15 cellular contexts compared by ENCODE assay signal in the genomic region with DNA sequence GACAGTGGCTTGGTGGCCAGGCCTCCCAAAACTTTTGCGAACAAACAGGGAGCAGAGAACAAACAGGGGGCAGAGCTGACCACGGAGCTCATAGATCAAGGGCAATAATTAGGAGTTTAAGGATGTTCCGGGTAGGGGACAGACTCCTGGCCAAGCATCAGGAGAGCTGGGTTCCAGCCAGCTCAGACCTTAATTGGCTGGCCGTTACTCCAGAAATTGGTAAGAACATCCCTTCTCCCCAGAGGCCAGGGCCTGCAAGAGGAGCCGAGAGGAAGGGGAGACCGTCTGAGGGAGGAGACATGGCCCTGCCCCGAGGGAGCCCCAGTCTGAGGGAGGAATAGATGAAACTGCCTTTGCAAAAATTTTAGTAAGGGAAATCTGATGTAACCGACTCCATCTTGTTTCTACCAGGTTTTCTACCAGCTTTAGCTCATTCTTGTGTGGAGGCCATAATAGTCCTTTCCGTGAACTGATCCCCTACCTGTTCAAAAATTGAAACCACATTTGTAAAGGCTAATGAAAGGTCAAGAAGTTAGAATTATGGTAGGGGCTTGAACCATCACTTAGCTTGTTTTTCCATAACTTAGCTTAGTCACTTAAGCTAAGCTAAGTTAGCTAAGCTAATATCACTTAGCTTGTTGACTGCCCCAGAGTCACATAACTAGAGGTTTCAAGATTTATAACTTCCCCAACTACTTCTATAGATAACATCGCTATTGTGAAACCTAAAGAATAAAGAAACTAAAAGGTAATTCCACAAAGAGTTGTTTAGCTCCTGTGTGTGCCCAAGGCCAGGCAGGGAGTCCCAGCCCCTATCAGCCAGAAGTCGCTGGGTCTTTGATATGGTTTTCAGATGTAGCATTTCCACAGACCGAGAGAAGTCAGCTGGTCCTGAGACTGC.
A peak's percentile ranks its signal among the peaks of the same experiment; 100 is the strongest.
DNase-seq lines count a peak whose midpoint lies in the region; ATAC-seq and TF ChIP-seq lines count a peak whose summit lies in the region.
"Had no signal": no experiment of that assay in that cellular context is flagged by ENCODE, and none has a peak within 500 bp of the region (broad histone marks: within the 10 kb centered on the region; RNA-seq: fewer than 3 reads in every experiment).

No MANE protein-coding gene starts in this region.

- POLR2A ChIA-PET in GM10248 (lab: Yijun Ruan, JAX): no interaction called here

- ATAC-seq in DND-41 (ENCODE audit: insufficient read depth, low read depth): peak; percentile 69; the same call in 2 of the 3 replicates
- peak; percentile 30 for ATAC-seq in sciatic nerve
- no peak for ATAC-seq in GM18873 (IDR thresholded peaks at IDR 0.05; ENCODE audit: low FRiP score, unreplicated experiment)
- ATAC-seq: stimulated activated naive CD8-positive, alpha-beta T cell treated with anti-CD3 and anti-CD28 coated beads, Interleukin-15, Interleukin-2, amounts not matched to agents 100 U/mL and 50 U/mL, for 24 hours had no signal

- H3K4me2 ChIP-seq in DND-41 (ENCODE audit: insufficient read depth, low read length): no peak overlapping the region

- CTCF ChIA-PET in GM10248 (lab: Yijun Ruan, JAX): interaction anchor here (0.7 to 1.9 kb wide), 9 partner anchors 11 to 234 kb away, joined by 3 to 6 read pairs (median 3); no protein-coding TSS in a partner anchor

- H3K4me3 ChIP-seq in DND-41 (ENCODE audit: low read depth in 1 of 2, low read length in 2 of 2): no peak overlapping the region
- H3K4me3 ChIP-seq: skin epidermis had no signal

- no peak overlapping the region for H2AFZ ChIP-seq in DND-41 (ENCODE audit: low read depth, low read length)

- DNase-seq in DND-41 (no peak), NOMO-1 treated with dmso at 0.1 percent for 144 hours (lab: John Stamatoyannopoulos, UW; ENCODE audit: unreplicated experiment) (peak; percentile 16), fibroblast of the conjunctiva (ENCODE audit: low read depth) (peak; percentile 83), sciatic nerve (ENCODE audit: low spot score) (no peak), GM10248 (ENCODE audit: extremely low spot score) (no peak), kidney glomerular epithelial cell (lab: John Stamatoyannopoulos, UW) (no peak)
- no peak for DNase-seq in stimulated activated CD4-positive, alpha-beta T cell treated with anti-CD3 and anti-CD28 coated beads, Interleukin-4, amount 100 ng/mL, for 1 hour
- DNase-seq: activated effector memory CD4-positive, alpha-beta T cell treated with anti-CD3 and anti-CD28 coated beads, Interleukin-2, amount 50 U/mL, for 16 hours; Calu3; GDM1; HCEC 1CT; NCI-H1694; stimulated activated naive CD8-positive, alpha-beta T cell treated with anti-CD3 and anti-CD28 coated beads, Interleukin-15, Interleukin-2, amounts not matched to agents 100 U/mL and 50 U/mL, for 24 hours had no signal

- H3K4me1 ChIP-seq in DND-41 (ENCODE audit: insufficient read depth, low read length): no peaks in the 10 kb centered on the region

- TF ChIP-seq CTCF in DND-41 (IDR thresholded peaks at IDR 0.05; ENCODE audit: borderline replicate concordance, extremely low read depth, low read length, poor library complexity, severe bottlenecking): no peak
- TF ChIP-seq CTCF in GM10248 (IDR thresholded peaks at IDR 0.05; ENCODE audit: control extremely low read depth, extremely low read depth, low read depth, missing control alignments): no peak

- no peaks in the 10 kb centered on the region for H3K9me3 ChIP-seq in DND-41 (ENCODE audit: insufficient read depth, low read length, severe bottlenecking)

- H3K36me3 ChIP-seq in DND-41 (ENCODE audit: insufficient read depth, low read length): no peaks in the 10 kb centered on the region

- H3K27ac ChIP-seq in DND-41 (ENCODE audit: low read length): no peak overlapping the region

- H4K20me1 ChIP-seq in DND-41 (ENCODE audit: insufficient read depth, low read length): no peaks in the 10 kb centered on the region

- peaks cover 10% of the 10 kb centered on the region for H3K27me3 ChIP-seq in DND-41 (ENCODE audit: insufficient read depth, low read length, poor library complexity)

- intact Hi-C loops in sciatic nerve (cut with DNase I): no loop called here

- H3K79me2 ChIP-seq in DND-41 (ENCODE audit: insufficient read depth, low read length): no peaks in the 10 kb centered on the region

- H3K9ac ChIP-seq in DND-41 (ENCODE audit: low read depth, low read length): no peak overlapping the region

Comparison
In these comparisons a context has a peak if more than half of its experiments do, and no peak if none do; other contexts are left out.
1. DNase-seq: peak in NOMO-1 treated with dmso at 0.1 percent for 144 hours (single experiment) and fibroblast of the conjunctiva (single experiment); none in DND-41 (single experiment), sciatic nerve (single experiment), GM10248 (single experiment), kidney glomerular epithelial cell (single experiment) and stimulated activated CD4-positive, alpha-beta T cell treated with anti-CD3 and anti-CD28 coated beads, Interleukin-4, amount 100 ng/mL, for 1 hour (single experiment).